19 cellular contexts compared by ENCODE assay signal in genomic region chr5:91095786-91096380, GRCh38.
A peak's percentile ranks its signal among the peaks of the same experiment; 100 is the strongest.
DNase-seq lines count a peak whose midpoint lies in the region; ATAC-seq, FAIRE-seq and TF ChIP-seq lines count a peak whose summit lies in the region.
"Had no signal": no experiment of that assay in that cellular context is flagged by ENCODE, and none has a peak within 500 bp of the region (broad histone marks: within the 10 kb centered on the region; RNA-seq: fewer than 3 reads in every experiment).

No MANE protein-coding gene starts in this region.

- peak; percentile 23 for FAIRE-seq in GM12878 (lab: Jason Lieb, UNC)
- FAIRE-seq: A549 had no signal

- H3K4me1 Mint-ChIP-seq in T-cell: no peaks in the 10 kb centered on the region
- H3K4me1 Mint-ChIP-seq: CD4-positive, CD25-positive, alpha-beta regulatory T cell had no signal

- BruUV-seq in GM12878 (replicated peaks; lab: Mats Ljungman, UMichigan): no TSS peak

- H3K36me3 ChIP-seq in HUES48 (ENCODE audit: control insufficient read depth, insufficient read depth, low read length): no peaks in the 10 kb centered on the region; the same call in 1 of the 2 replicates
- no peaks in the 10 kb centered on the region for H3K36me3 ChIP-seq in GM12878 (ENCODE audit: control insufficient read depth in 2 of 2, insufficient read depth in 2 of 2, low read length in 1 of 2)
- H3K36me3 ChIP-seq in thyroid gland: no peaks in the 10 kb centered on the region

- H3K27ac Mint-ChIP-seq in T-cell: no peak overlapping the region
- H3K27ac Mint-ChIP-seq: CD4-positive, CD25-positive, alpha-beta regulatory T cell had no signal

- H3K9ac ChIP-seq in HUES48 (ENCODE audit: low read depth, low read length) (peak overlapping the region; percentile 33; the same call in 1 of the 2 replicates), GM12878 (ENCODE audit: control insufficient read depth, insufficient read depth, low read length) (no peak overlapping the region)

- H3K4me1 ChIP-seq in HUES48 (ENCODE audit: control insufficient read depth, insufficient read depth, low read length): peaks cover 46% of the 10 kb centered on the region
- no peaks in the 10 kb centered on the region for H3K4me1 ChIP-seq in GM12878 (ENCODE audit: control insufficient read depth, insufficient read depth, low read length)
- H3K4me1 ChIP-seq in thyroid gland: peaks cover 39 to 56% of the 10 kb centered on the region in 2 donors

- peaks cover 4 to 6% of the 10 kb centered on the region in 2 donors for H3K27me3 Mint-ChIP-seq in T-cell

- no peaks in the 10 kb centered on the region for H3K27me3 ChIP-seq in HUES48 (ENCODE audit: control insufficient read depth, insufficient read depth, low read length)
- no peaks in the 10 kb centered on the region for H3K27me3 ChIP-seq in GM12878 (replicated peaks in 1 of 2; ENCODE audit: control insufficient read depth in 2 of 2, insufficient read depth in 2 of 2, low read length in 1 of 2)
- H3K27me3 ChIP-seq in thyroid gland: no peaks in the 10 kb centered on the region

- H3K27ac ChIP-seq in HUES48 (ENCODE audit: low read depth, low read length) (peak overlapping the region; percentile 93), GM12878 (ENCODE audit: control insufficient read depth, insufficient read depth) (no peak overlapping the region), thyroid gland (peak overlapping the region; percentile 59 to 82 (median 69))
- H3K27ac ChIP-seq: A549, RWPE1, SK-N-MC had no signal

- intact Hi-C loops in GM12878 (cut with micrococcal nuclease; ENCODE audit: unreplicated experiment) (no loop called here), thyroid gland (cut with DNase I) (loop anchor here (10.0 kb wide), 1 partner anchor 161 kb away; no protein-coding TSS in a partner anchor)

- no peaks in the 10 kb centered on the region for H3K9me3 Mint-ChIP-seq in T-cell
- H3K9me3 Mint-ChIP-seq: CD4-positive, CD25-positive, alpha-beta regulatory T cell had no signal

- RAD21 ChIA-PET in GM12878 (lab: Charles Lee; ENCODE audit: unreplicated experiment): interaction anchor here (1.7 kb wide), 1 partner anchor 324 kb away, joined by 7 read pairs; no protein-coding TSS in a partner anchor

- WGBS in GM12878 (ENCODE audit: insufficient coverage, insufficient replicate concordance, low lambda C conversion rate, missing lambda C conversion rate): 66% methylated on average over 6 of the region's 6 CpGs
- 62 to 70% methylated on average over 6 of the region's 6 CpGs for WGBS in thyroid gland, 2 donors

- TF ChIP-seq CTCF in GM12878 (IDR thresholded peaks at IDR 0.05 in 2 of 3, conservative IDR thresholded peaks at IDR 0.05 in 1 of 3; ENCODE audit: control insufficient read depth in 2 of 3, extremely low read depth in 1 of 3, insufficient read depth in 1 of 3, low read depth in 3 of 3, low read length in 3 of 3) (no peak), thyroid gland (IDR thresholded peaks at IDR 0.05) (no peak)

- H3K4me3 Mint-ChIP-seq in T-cell: no peak overlapping the region
- H3K4me3 Mint-ChIP-seq: CD4-positive, CD25-positive, alpha-beta regulatory T cell had no signal

- TF ChIP-seq POLR2A in GM12878 (IDR thresholded peaks at IDR 0.05; ENCODE audit: low read depth, low read length) (no peak), thyroid gland (IDR thresholded peaks at IDR 0.05) (no peak)

- H3K4me3 ChIP-seq in HUES48 (ENCODE audit: low read depth, low read length) (peak overlapping the region; percentile 41), GM12878 (no peak overlapping the region), thyroid gland (replicated peaks in 1 of 3) (no peak overlapping the region)
- H3K4me3 ChIP-seq: A549, SK-N-MC had no signal

- POLR2A ChIA-PET in GM12878 (lab: Charles Lee): no interaction called here
- POLR2A ChIA-PET in T-cell (lab: Charles Lee): no interaction called here

- in situ Hi-C loops in GM12878 (cut with MboI): loop anchor here (5.0 kb wide), 1 partner anchor 291 kb away; no protein-coding TSS in a partner anchor

- no peaks in the 10 kb centered on the region for H3K9me3 ChIP-seq in HUES48 (ENCODE audit: control insufficient read depth, insufficient read depth, low read length)
- no peaks in the 10 kb centered on the region; the same call in 2 of the 3 replicates for H3K9me3 ChIP-seq in GM12878 (replicated peaks; ENCODE audit: control insufficient read depth, insufficient read depth, low read length)
- H3K9me3 ChIP-seq in thyroid gland: no peaks in the 10 kb centered on the region
- H3K9me3 ChIP-seq: A549 had no signal

- ATAC-seq in GM12878: no peak
- ATAC-seq in T-cell (replicated peaks in 1 of 4): no peak
- ATAC-seq: A549 had no signal

- no peaks in the 10 kb centered on the region for H4K20me1 ChIP-seq in GM12878 (ENCODE audit: control insufficient read depth, insufficient read depth)

- no peak for TF ChIP-seq RAD21 in GM12878 (IDR thresholded peaks at IDR 0.05; ENCODE audit: insufficient read depth, low read depth, low read length)

- no peak overlapping the region for H3K4me2 ChIP-seq in GM12878 (ENCODE audit: control insufficient read depth, insufficient read depth)
- H3K4me2 ChIP-seq: A549 had no signal

- H3K36me3 Mint-ChIP-seq in T-cell: no peaks in the 10 kb centered on the region
- H3K36me3 Mint-ChIP-seq: CD4-positive, CD25-positive, alpha-beta regulatory T cell had no signal

- SMC1A ChIA-PET in GM12878 (lab: Charles Lee; ENCODE audit: uncharacterized antibody, unreplicated experiment): no interaction called here

- CTCF ChIA-PET in GM12878 (lab: Yijun Ruan, JAX): no interaction called here
- CTCF ChIA-PET in T-cell (lab: Charles Lee): no interaction called here

- H2AFZ ChIP-seq in GM12878 (ENCODE audit: control insufficient read depth, low read depth, low read length): no peak overlapping the region

- TF ChIP-seq EP300 in GM12878 (IDR thresholded peaks at IDR 0.05; ENCODE audit: borderline replicate concordance in 1 of 2, control insufficient read depth in 1 of 2, low read depth in 2 of 2, low read length in 2 of 2): no peak

- DNase-seq in GM12878 (ENCODE audit: low read depth, low spot score) (no peak), iPS-NIHi11 (ENCODE audit: low spot score) (peak; percentile 17), thyroid gland (no peak), NCI-H187 treated with DMSO at 0.1 percent for 48 hours (lab: John Stamatoyannopoulos, UW) (no peak), T-cell (no peak), GOT3 (lab: John Stamatoyannopoulos, UW) (no peak)
- DNase-seq: CD4-positive, CD25-positive, alpha-beta regulatory T cell; DMS79 treated with DMSO at 0.1 percent for 48 hours; KG1; NCI-H1092; NCI-H1436; NCI-H1930; NCI-H748 treated with DMSO at 0.1 percent for 48 hours; NK-92 treated with Interleukin-12 subunit alpha and Interleukin-12 subunit beta, amount 100 ng/mL, for 24 hours; SHP77 treated with DMSO at 0.1 percent for 48 hours had no signal

- H3K79me2 ChIP-seq in GM12878 (ENCODE audit: control insufficient read depth, insufficient read depth, low read length): no peaks in the 10 kb centered on the region

TF ChIP-seq in GM12878, 131 proteins besides CTCF, POLR2A, EP300 and RAD21:
- TF ChIP-seq JUNB (IDR thresholded peaks at IDR 0.05) (no peak), SIN3A (IDR thresholded peaks at IDR 0.05; ENCODE audit: low read depth, low read length) (no peak)
